30 cellular contexts compared by ENCODE assay signal in genomic region chr7:44376429-44377133, GRCh38. TPM values are rescaled to one million over a fixed set of nuclear protein-coding genes. Genes with fewer than 3 reads are reported as not detected.
DNase-seq lines count a peak whose midpoint lies in the region; ATAC-seq, FAIRE-seq and TF ChIP-seq lines count a peak whose summit lies in the region.
"Had no signal": no experiment of that assay in that cellular context is flagged by ENCODE, and none has a peak within 500 bp of the region (broad histone marks: within the 10 kb centered on the region; RNA-seq: fewer than 3 reads in every experiment).

No MANE protein-coding gene starts in this region.

- H3K4me3 Mint-ChIP-seq in IgD-negative memory B cell: peak overlapping the region in 1 of 4 donors; percentile 68
- no peak overlapping the region for H3K4me3 Mint-ChIP-seq in stimulated activated memory B cell treated with anti-CD40 and anti-IgM and Interleukin-4, amounts not matched to agents 10 μg/mL and 1 μg/mL and 100 μg/mL, for 72 hours
- H3K4me3 Mint-ChIP-seq: activated CD4-positive, alpha-beta T cell treated with anti-CD3 and anti-CD28 coated beads, Interleukin-2, amount 10 ng/mL, durations not matched to agents 7 days and 5 days; brain; mesothelial cell of epicardium; natural killer cell had no signal

- H3K36me3 ChIP-seq in SK-N-SH (replicated peaks in 1 of 2; ENCODE audit: control insufficient read depth in 1 of 2, insufficient read depth in 2 of 2, low read length in 1 of 2) (peaks cover 0 to under 1% of the 10 kb centered on the region in 2 experiments), H1 (ENCODE audit: control insufficient read depth in 2 of 4, insufficient read depth in 4 of 4, low read length in 3 of 4) (no peaks in the 10 kb centered on the region)
- H3K36me3 ChIP-seq: pancreas, right atrium auricular region, thyroid gland, WERI-Rb-1 had no signal

- no peaks in the 10 kb centered on the region for H4K20me1 ChIP-seq in SK-N-SH (ENCODE audit: insufficient read depth)
- peaks cover 0 to 12% of the 10 kb centered on the region in 2 experiments for H4K20me1 ChIP-seq in H1 (replicated peaks in 1 of 2; ENCODE audit: control insufficient read depth in 1 of 2, insufficient read depth in 2 of 2, low read length in 2 of 2)

- H3K9ac ChIP-seq in SK-N-SH (no peak overlapping the region), H1 (replicated peaks in 1 of 4; ENCODE audit: extremely low read depth in 1 of 4, low read depth in 3 of 4, low read length in 3 of 4) (no peak overlapping the region)

- peaks cover 19% of the 10 kb centered on the region for H3F3A ChIP-seq in SK-N-SH (replicated peaks; ENCODE audit: insufficient read depth)

- H4K8ac ChIP-seq in H1 (ENCODE audit: extremely low read depth, insufficient read depth, low read length): no peak overlapping the region

- no peaks in the 10 kb centered on the region for H3K9me2 ChIP-seq in SK-N-SH

- no peak for TF ChIP-seq RAD21 in SK-N-SH (IDR thresholded peaks at IDR 0.05; ENCODE audit: low read length)
- TF ChIP-seq RAD21 in H1 (IDR thresholded peaks at IDR 0.05 in 1 of 2, conservative IDR thresholded peaks at IDR 0.05 in 1 of 2; ENCODE audit: low read depth in 2 of 2, low read length in 2 of 2): no peak

- no peak overlapping the region for H3K56ac ChIP-seq in H1 (replicated peaks; ENCODE audit: insufficient read length, low read depth, low read length)

- H3K18ac ChIP-seq in H1 (ENCODE audit: extremely low read depth, low read length): no peak overlapping the region

- H2AFZ ChIP-seq in SK-N-SH (ENCODE audit: low read depth): no peak overlapping the region
- H2AFZ ChIP-seq in H1 (ENCODE audit: low read length): no peak overlapping the region

- no peak overlapping the region for H3K27ac ChIP-seq in SK-N-SH (ENCODE audit: low read depth in 2 of 2, low read length in 1 of 2)
- H3K27ac ChIP-seq in H1 (ENCODE audit: low read depth, low read length): no peak overlapping the region
- H3K27ac ChIP-seq: left lung, pancreas, right atrium auricular region, spleen, thyroid gland, WERI-Rb-1 had no signal

- H3K4ac ChIP-seq in H1 (replicated peaks; ENCODE audit: insufficient read length, low read depth, low read length): no peak overlapping the region

- H2BK15ac ChIP-seq in H1 (ENCODE audit: low read length): no peak overlapping the region

- no peak for FAIRE-seq in H1 (lab: Jason Lieb, UNC)
- FAIRE-seq: pancreas had no signal

- no peak overlapping the region for H2BK12ac ChIP-seq in H1 (ENCODE audit: low read depth, low read length)

- no peak overlapping the region for H2BK20ac ChIP-seq in H1 (ENCODE audit: low read length)

- 25% methylated on average over 7 of the region's 7 CpGs for WGBS in SK-N-SH (ENCODE audit: low lambda C conversion rate)
- whole genome bisulfite sequencing in H1 (ENCODE audit: extremely low coverage in 1 of 2, insufficient coverage in 1 of 2, insufficient read length in 1 of 2, insufficient replicate concordance in 2 of 2, low coverage in 1 of 2, low lambda C conversion rate in 2 of 2, missing lambda C conversion rate in 1 of 2), 2 experiments: 63% methylated on average over 4 of the region's 7 CpGs; no CpG with 5 or more reads in 1 of the 2 experiments

- no peaks in the 10 kb centered on the region for H3K36me3 Mint-ChIP-seq in IgD-negative memory B cell
- H3K36me3 Mint-ChIP-seq in stimulated activated memory B cell treated with anti-CD40 and anti-IgM and Interleukin-4, amounts not matched to agents 10 μg/mL and 1 μg/mL and 100 μg/mL, for 72 hours: peaks cover 2% of the 10 kb centered on the region
- H3K36me3 Mint-ChIP-seq: brain; CD4-positive, CD25-positive, alpha-beta regulatory T cell; mesothelial cell of epicardium; natural killer cell had no signal

- H3K9me3 ChIP-seq in SK-N-SH: no peaks in the 10 kb centered on the region
- H3K9me3 ChIP-seq in H1 (ENCODE audit: insufficient read depth in 2 of 2, low read depth in 1 of 2, low read length in 1 of 2): no peaks in the 10 kb centered on the region
- H3K9me3 ChIP-seq: left lung, pancreas, right atrium auricular region, spleen, thyroid gland had no signal

- ATAC-seq in SK-N-SH treated with all-trans-retinoic acid at 6 μM for 48 hours: no peak
- no peak for ATAC-seq in stimulated activated memory B cell treated with anti-CD40 and anti-IgM and Interleukin-4, amounts not matched to agents 10 μg/mL and 1 μg/mL and 100 μg/mL, for 72 hours
- ATAC-seq: left lung, natural killer cell, pancreas had no signal

- H3K14ac ChIP-seq in H1 (ENCODE audit: insufficient read length): no peak overlapping the region

- H3K4me3 ChIP-seq in SK-N-SH (ENCODE audit: low read depth in 2 of 2, low read length in 1 of 2) (no peak overlapping the region), H1 (ENCODE audit: extremely low read depth in 1 of 4, insufficient read depth in 2 of 4, low read depth in 3 of 4, low read length in 4 of 4) (no peak overlapping the region)
- H3K4me3 ChIP-seq: left lung, pancreas, right atrium auricular region, spleen, thyroid gland had no signal

- no peak overlapping the region for H3K4me2 ChIP-seq in SK-N-SH
- no peak overlapping the region for H3K4me2 ChIP-seq in H1 (ENCODE audit: insufficient read depth in 1 of 2, low read depth in 2 of 2, low read length in 2 of 2)

- H3K27ac Mint-ChIP-seq in IgD-negative memory B cell: peak overlapping the region in 2 of 3 donors; percentile 39 to 43
- peak overlapping the region; percentile 63 for H3K27ac Mint-ChIP-seq in stimulated activated memory B cell treated with anti-CD40 and anti-IgM and Interleukin-4, amounts not matched to agents 10 μg/mL and 1 μg/mL and 100 μg/mL, for 72 hours
- H3K27ac Mint-ChIP-seq: brain, mesothelial cell of epicardium had no signal

- H3K27me3 ChIP-seq in SK-N-SH (ENCODE audit: insufficient read depth) (no peaks in the 10 kb centered on the region), H1 (replicated peaks in 1 of 4; ENCODE audit: control insufficient read depth in 3 of 4, extremely low read depth in 1 of 4, insufficient read depth in 3 of 4, low read length in 3 of 4) (peaks cover 0 to 2% (median 0%) of the 10 kb centered on the region in 4 experiments; a peak in 4 of 7 replicates)
- H3K27me3 ChIP-seq: pancreas, right atrium auricular region, thyroid gland had no signal

- no peak for TF ChIP-seq POLR2A in H1 (IDR thresholded peaks at IDR 0.05; ENCODE audit: control extremely low read depth in 1 of 2, low read depth in 2 of 2, low read length in 2 of 2)

- no peak overlapping the region for H4K5ac ChIP-seq in H1 (ENCODE audit: insufficient read length, low read depth, low read length)

- peak overlapping the region; percentile 39; the same call in 1 of the 2 replicates for H2AK5ac ChIP-seq in H1 (ENCODE audit: low read depth, low read length)

- no peak overlapping the region for H4K91ac ChIP-seq in H1 (replicated peaks; ENCODE audit: insufficient read length, low read length)

- POLR2A ChIA-PET in SK-N-SH (lab: Yijun Ruan, JAX) (no interaction called here), H1 (lab: Charles Lee; ENCODE audit: partially characterized antibody) (no interaction called here)

- H3K23me2 ChIP-seq in H1 (ENCODE audit: low read depth, low read length): peaks cover 2% of the 10 kb centered on the region; the same call in 1 of the 2 replicates

- H3K4me1 Mint-ChIP-seq in IgD-negative memory B cell: peaks cover 7 to 13% (median 8%) of the 10 kb centered on the region in 3 donors
- peaks cover 33% of the 10 kb centered on the region for H3K4me1 Mint-ChIP-seq in stimulated activated memory B cell treated with anti-CD40 and anti-IgM and Interleukin-4, amounts not matched to agents 10 μg/mL and 1 μg/mL and 100 μg/mL, for 72 hours
- H3K4me1 Mint-ChIP-seq: activated CD4-positive, alpha-beta T cell treated with anti-CD3 and anti-CD28 coated beads, Interleukin-2, amount 10 ng/mL, durations not matched to agents 7 days and 5 days; brain; mesothelial cell of epicardium had no signal

- H3K9me3 Mint-ChIP-seq in IgD-negative memory B cell: no peaks in the 10 kb centered on the region
- no peaks in the 10 kb centered on the region for H3K9me3 Mint-ChIP-seq in stimulated activated memory B cell treated with anti-CD40 and anti-IgM and Interleukin-4, amounts not matched to agents 10 μg/mL and 1 μg/mL and 100 μg/mL, for 72 hours
- H3K9me3 Mint-ChIP-seq: activated CD4-positive, alpha-beta T cell treated with anti-CD3 and anti-CD28 coated beads, Interleukin-2, amount 10 ng/mL, durations not matched to agents 7 days and 5 days; brain; CD4-positive, CD25-positive, alpha-beta regulatory T cell; mesothelial cell of epicardium; natural killer cell had no signal

- CTCF ChIA-PET in SK-N-SH (lab: Yijun Ruan, JAX): interaction anchor here (0.5 kb wide), 1 partner anchor 115 kb away, joined by 3 read pairs; no protein-coding TSS in a partner anchor
- CTCF ChIA-PET in H1 (lab: Charles Lee; ENCODE audit: partially characterized antibody): interaction anchor here (0.8 to 2.2 kb wide), 4 partner anchors 9 to 55 kb away, joined by 3 to 9 read pairs (median 5); no protein-coding TSS in a partner anchor

- no peak for TF ChIP-seq EP300 in SK-N-SH (IDR thresholded peaks at IDR 0.05; ENCODE audit: borderline replicate concordance in 1 of 2, low read depth in 1 of 2, low read length in 1 of 2)
- no peak for TF ChIP-seq EP300 in H1 (IDR thresholded peaks at IDR 0.05; ENCODE audit: borderline replicate concordance in 1 of 2, low read depth in 2 of 2, low read length in 2 of 2)

- no peaks in the 10 kb centered on the region for H3K79me2 ChIP-seq in SK-N-SH (ENCODE audit: insufficient read depth)
- H3K79me2 ChIP-seq in H1 (ENCODE audit: control insufficient read depth in 1 of 2, insufficient read depth in 2 of 2, low read length in 2 of 2): no peaks in the 10 kb centered on the region

- no peak overlapping the region for H2BK120ac ChIP-seq in H1 (replicated peaks; ENCODE audit: low read depth, low read length)

- H3K79me1 ChIP-seq in H1 (ENCODE audit: low read depth, low read length): no peaks in the 10 kb centered on the region

- H3K4me1 ChIP-seq in SK-N-SH (ENCODE audit: control insufficient read depth in 1 of 2, insufficient read depth in 2 of 2, low read depth in 1 of 2, low read length in 1 of 2) (peaks cover 0 to 11% of the 10 kb centered on the region in 2 experiments; a peak in 1 of 4 replicates), H1 (replicated peaks in 1 of 4; ENCODE audit: control insufficient read depth in 3 of 4, insufficient read depth in 4 of 4, low read length in 3 of 4) (no peaks in the 10 kb centered on the region)
- H3K4me1 ChIP-seq: pancreas, right atrium auricular region had no signal

- TF ChIP-seq CTCF in SK-N-SH (IDR thresholded peaks at IDR 0.05) (no peak), H1 (IDR thresholded peaks at IDR 0.05; ENCODE audit: control extremely low read depth in 1 of 3, insufficient read depth in 1 of 3, low read depth in 1 of 3, low read length in 3 of 3) (no peak)

- H2BK5ac ChIP-seq in H1 (ENCODE audit: low read depth, low read length): no peak overlapping the region

- peaks cover 3% of the 10 kb centered on the region for H3K27me3 Mint-ChIP-seq in IgD-negative memory B cell
- peaks cover 11% of the 10 kb centered on the region for H3K27me3 Mint-ChIP-seq in stimulated activated memory B cell treated with anti-CD40 and anti-IgM and Interleukin-4, amounts not matched to agents 10 μg/mL and 1 μg/mL and 100 μg/mL, for 72 hours

- DNase-seq in SK-N-SH (peak; percentile 31), H1 (ENCODE audit: low read depth in 1 of 2, low spot score in 2 of 2) (no peak), NCI-H2107 (lab: John Stamatoyannopoulos, UW) (no peak), NCI-H1105 (lab: John Stamatoyannopoulos, UW) (no peak), OCI-M2 (lab: John Stamatoyannopoulos, UW; ENCODE audit: unreplicated experiment) (no peak)
- DNase-seq: 8988T; activated CD4-positive, alpha-beta T cell treated with anti-CD3 and anti-CD28 coated beads, Interleukin-2, amount 10 ng/mL, durations not matched to agents 7 days and 5 days; CD4-positive, CD25-positive, alpha-beta regulatory T cell; effector memory CD4-positive, alpha-beta T cell; foreskin melanocyte; GOT3; natural killer cell; NCI-H1092; NCI-H2029; NCI-H345; NCI-H82; stimulated activated CD4-positive, alpha-beta T cell treated with anti-CD3 and anti-CD28 coated beads, Interleukin-2, amount 100 ng/mL, for 48 hours; stimulated activated naive CD4-positive, alpha-beta T cell treated with Interleukin-2 at 50 U/mL for 16 hours; T-helper 9 cell; thyroid gland; WERI-Rb-1 had no signal

- H3K23ac ChIP-seq in H1 (ENCODE audit: insufficient read length): no peak overlapping the region

RNA-seq across cellular contexts. Expression of gene CAMK2B, which starts 51.2 kb away (rescaled TPM):
- polyA plus RNA-seq in SK-N-SH (2012; rRNA removed) (0.10 and 0.20 TPM in 2 replicates), IgD-negative memory B cell (not detected), H1 (2011; rRNA removed) (0.05 and 0.14 TPM in 2 replicates)
- polyA plus RNA-seq in SK-N-SH (2012; cell fraction: cytosol; rRNA removed): 0.13 and 0.17 TPM in 2 replicates
- polyA plus RNA-seq in SK-N-SH (2012; cell fraction: nucleus; rRNA removed): 0.15 and 0.19 TPM in 2 replicates
- 0.15 and 0.17 TPM in 2 replicates for total RNA-seq in H1 (2021; fragmentation: NEBNext Ultra II Directional; extraction: Animal tissue kit (Norgen Biotek cat#: 25700))
- polyA plus RNA-seq in H1 (2011; cell fraction: cytosol; rRNA removed): 0.39 TPM
- polyA plus RNA-seq in H1 (2011; cell fraction: nucleus; rRNA removed): 0.23 TPM
- 0.04 to 0.09 TPM (median 0.09 TPM) in 3 of 4 replicates, not detected in the other for polyA plus RNA-seq in H1 (2012, experiment 1 of 2)
- polyA plus RNA-seq in H1 (2012, experiment 2 of 2): not detected
- polyA plus RNA-seq in H1 (2013, experiment 1 of 2): 0.02 TPM
- polyA plus RNA-seq in H1 (2013, experiment 2 of 2): 0.02 TPM
- polyA minus RNA-seq in H1 (2011; rRNA and poly(A)+ RNA removed): not detected in 2 replicates
- not detected for polyA minus RNA-seq in H1 (2011; cell fraction: cytosol; rRNA and poly(A)+ RNA removed)
- not detected for polyA minus RNA-seq in H1 (2011; cell fraction: nucleus; rRNA and poly(A)+ RNA removed)
- total RNA-seq: activated CD4-positive, alpha-beta T cell treated with anti-CD3 and anti-CD28 coated beads, Interleukin-2, amount 10 ng/mL, durations not matched to agents 7 days and 5 days; CD4-positive, CD25-positive, alpha-beta regulatory T cell had no signal
- polyA plus RNA-seq: CD4-positive, CD25-positive, alpha-beta regulatory T cell had no signal

Comparison
In these comparisons a context has a peak if more than half of its experiments do, and no peak if none do; other contexts are left out.
1. Of the 17 proteins assayed by ChIP-seq in both H1 and SK-N-SH: peak only in H1: POLR2AphosphoS5; only in SK-N-SH: none; in both: none; in neither: 16.